ENCODE assay signal across 13 cellular contexts in the genomic region with DNA sequence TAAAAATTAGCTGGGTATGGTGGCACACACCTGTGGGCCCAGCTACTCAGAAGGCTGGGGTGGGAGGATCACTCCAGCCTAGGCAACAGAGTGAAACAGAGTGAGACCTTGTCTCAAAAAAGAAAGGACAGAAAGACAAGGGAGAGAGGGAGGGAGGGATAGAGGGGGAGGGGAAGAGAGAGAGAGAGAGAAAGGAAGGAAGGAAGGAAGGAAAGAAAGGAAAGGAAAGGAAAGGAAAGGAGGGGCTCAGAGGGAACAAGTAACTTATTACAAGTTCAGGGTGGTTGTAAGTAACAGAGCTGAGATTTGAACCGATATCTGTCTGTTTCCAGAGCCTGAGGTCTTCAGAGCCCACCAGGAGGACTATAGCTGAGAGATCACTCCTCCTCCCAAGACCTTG. TPM values are rescaled to one million over a fixed set of nuclear protein-coding genes. Genes with fewer than 3 reads are reported as not detected.
A peak's percentile ranks its signal among the peaks of the same experiment; 100 is the strongest.
DNase-seq lines count a peak whose midpoint lies in the region; ATAC-seq and TF ChIP-seq lines count a peak whose summit lies in the region.
"Had no signal": no experiment of that assay in that cellular context is flagged by ENCODE, and none has a peak within 500 bp of the region (broad histone marks: within the 10 kb centered on the region; RNA-seq: fewer than 3 reads in every experiment).

No MANE protein-coding gene starts in this region.

- H3K4me1 ChIP-seq in tibial artery: peaks cover 0 to 54% (median 43%) of the 10 kb centered on the region in 4 donors

- no peak for TF ChIP-seq CTCF in brain microvascular endothelial cell (IDR thresholded peaks at IDR 0.05; ENCODE audit: low read depth, low read length, missing control alignments)
- no peak for TF ChIP-seq CTCF in tibial artery (IDR thresholded peaks at IDR 0.05)

- H3K4me1 Mint-ChIP-seq in activated T-cell treated with anti-CD3 and anti-CD28 coated beads, Interleukin-2, amount 50 U/mL, for 24 hours (ENCODE audit: low read depth): peaks cover 15% of the 10 kb centered on the region
- H3K4me1 Mint-ChIP-seq in activated T-cell treated with anti-CD3 and anti-CD28 coated beads, Interleukin-2, amount 50 U/mL, for 72 hours (ENCODE audit: low read depth): peaks cover 21% of the 10 kb centered on the region

- peak overlapping the region; percentile 14 for H3K27ac Mint-ChIP-seq in activated T-cell treated with anti-CD3 and anti-CD28 coated beads, Interleukin-2, amount 50 U/mL, for 24 hours
- H3K27ac Mint-ChIP-seq in activated T-cell treated with anti-CD3 and anti-CD28 coated beads, Interleukin-2, amount 50 U/mL, for 72 hours: no peak overlapping the region
- H3K27ac Mint-ChIP-seq: activated naive CD8-positive, alpha-beta T cell treated with anti-CD3 and anti-CD28 coated beads, Interleukin-2, amount 10 ng/mL, durations not matched to agents 7 days and 5 days had no signal

- H3K9me3 Mint-ChIP-seq in activated T-cell treated with anti-CD3 and anti-CD28 coated beads, Interleukin-2, amount 50 U/mL, for 24 hours: no peaks in the 10 kb centered on the region
- H3K9me3 Mint-ChIP-seq in activated T-cell treated with anti-CD3 and anti-CD28 coated beads, Interleukin-2, amount 50 U/mL, for 72 hours: no peaks in the 10 kb centered on the region
- H3K9me3 Mint-ChIP-seq: activated naive CD8-positive, alpha-beta T cell treated with anti-CD3 and anti-CD28 coated beads, Interleukin-2, amount 10 ng/mL, durations not matched to agents 7 days and 5 days had no signal

- H3K36me3 ChIP-seq in brain microvascular endothelial cell (replicated peaks) (peaks cover 21% of the 10 kb centered on the region), tibial artery (peaks cover 35 to 54% (median 47%) of the 10 kb centered on the region in 3 donors), H7 (replicated peaks; ENCODE audit: control insufficient read depth, insufficient read depth, low read length) (peaks cover 14% of the 10 kb centered on the region)

- H3K4me3 ChIP-seq in brain microvascular endothelial cell (ENCODE audit: low read depth, low read length): peak overlapping the region; percentile 39
- no peak overlapping the region for H3K4me3 ChIP-seq in tibial artery
- H3K4me3 ChIP-seq in H7 (ENCODE audit: insufficient read depth, low read depth, low read length): no peak overlapping the region
- H3K4me3 ChIP-seq: esophagus squamous epithelium had no signal

- H3K27me3 ChIP-seq in brain microvascular endothelial cell (replicated peaks) (no peaks in the 10 kb centered on the region), tibial artery (no peaks in the 10 kb centered on the region), H7 (ENCODE audit: control insufficient read depth, insufficient read depth, low read length) (no peaks in the 10 kb centered on the region)
- H3K27me3 ChIP-seq: esophagus squamous epithelium had no signal

- DNase-seq in activated T-cell treated with anti-CD3 and anti-CD28 coated beads, Interleukin-2, amount 50 U/mL, for 24 hours: no peak
- no peak for DNase-seq in activated T-cell treated with anti-CD3 and anti-CD28 coated beads, Interleukin-2, amount 50 U/mL, for 72 hours
- no peak for DNase-seq in brain microvascular endothelial cell
- peak; percentile 17 for DNase-seq in myocyte (ENCODE audit: low read depth)
- DNase-seq in tibial artery: no peak
- no peak for DNase-seq in H7
- no peak for DNase-seq in SW480 (ENCODE audit: low spot score)
- DNase-seq: activated naive CD8-positive, alpha-beta T cell treated with anti-CD3 and anti-CD28 coated beads, Interleukin-2, amount 10 ng/mL, durations not matched to agents 7 days and 5 days; esophagus squamous epithelium; KBM-7; NCI-H1417; stimulated activated naive CD4-positive, alpha-beta T cell had no signal

- in situ Hi-C loops in brain microvascular endothelial cell (cut with HindIII; ENCODE audit: low pct_ligation_motif_present, low sequenced_read_pairs): no loop called here

- no peaks in the 10 kb centered on the region for H3K9me3 ChIP-seq in tibial artery
- H3K9me3 ChIP-seq: esophagus squamous epithelium had no signal

- peaks cover 88% of the 10 kb centered on the region for H3K36me3 Mint-ChIP-seq in activated T-cell treated with anti-CD3 and anti-CD28 coated beads, Interleukin-2, amount 50 U/mL, for 24 hours (ENCODE audit: low read depth)
- H3K36me3 Mint-ChIP-seq in activated T-cell treated with anti-CD3 and anti-CD28 coated beads, Interleukin-2, amount 50 U/mL, for 72 hours (ENCODE audit: insufficient read depth in 2 of 2): peaks cover 0 to 16% of the 10 kb centered on the region in 2 donors

- H3K27ac ChIP-seq in brain microvascular endothelial cell: peak overlapping the region; percentile 72
- peak overlapping the region; percentile 88 to 92 for H3K27ac ChIP-seq in tibial artery

- intact Hi-C loops in tibial artery (cut with DNase I; ENCODE audit: low total_unique reads): no loop called here

- no peak overlapping the region for H3K4me3 Mint-ChIP-seq in activated T-cell treated with anti-CD3 and anti-CD28 coated beads, Interleukin-2, amount 50 U/mL, for 24 hours
- H3K4me3 Mint-ChIP-seq in activated T-cell treated with anti-CD3 and anti-CD28 coated beads, Interleukin-2, amount 50 U/mL, for 72 hours: no peak overlapping the region
- H3K4me3 Mint-ChIP-seq: activated naive CD8-positive, alpha-beta T cell treated with anti-CD3 and anti-CD28 coated beads, Interleukin-2, amount 10 ng/mL, durations not matched to agents 7 days and 5 days had no signal

- ATAC-seq in activated T-cell treated with anti-CD3 and anti-CD28 coated beads, Interleukin-2, amount 50 U/mL, for 72 hours (replicated peaks in 1 of 2): no peak
- ATAC-seq in HG02588 (IDR thresholded peaks at IDR 0.05; ENCODE audit: unreplicated experiment): no peak

- no peaks in the 10 kb centered on the region for H3K27me3 Mint-ChIP-seq in activated T-cell treated with anti-CD3 and anti-CD28 coated beads, Interleukin-2, amount 50 U/mL, for 24 hours
- no peaks in the 10 kb centered on the region for H3K27me3 Mint-ChIP-seq in activated T-cell treated with anti-CD3 and anti-CD28 coated beads, Interleukin-2, amount 50 U/mL, for 72 hours (ENCODE audit: low read depth)
- H3K27me3 Mint-ChIP-seq: activated naive CD8-positive, alpha-beta T cell treated with anti-CD3 and anti-CD28 coated beads, Interleukin-2, amount 10 ng/mL, durations not matched to agents 7 days and 5 days had no signal

RNA-seq across cellular contexts. Expression of gene IFFO1, which starts 8.3 kb away (rescaled TPM):
- total RNA-seq in activated T-cell treated with anti-CD3 and anti-CD28 coated beads, Interleukin-2, amount 50 U/mL, for 72 hours: 10 to 100 TPM; 14.2 to 17.0 TPM
- 221 and 252 TPM in 2 replicates for total RNA-seq in myocyte
- polyA plus RNA-seq in myocyte (2012): 84.5 TPM
- 15.1 and 18.2 TPM in 2 replicates for total RNA-seq in H7 (2014; rRNA removed; shearing (Covaris generic))

RNA-seq across cellular contexts. Expression of gene GAPDH, which starts 13.2 kb away (rescaled TPM):
- total RNA-seq in activated T-cell treated with anti-CD3 and anti-CD28 coated beads, Interleukin-2, amount 50 U/mL, for 72 hours: 1,000 to 10,000 TPM; 4,101 to 4,234 TPM
- 5,449 and 7,261 TPM in 2 replicates for total RNA-seq in myocyte
- polyA plus RNA-seq in myocyte (2012): 8,217 TPM
- 6,920 and 8,270 TPM in 2 replicates for total RNA-seq in H7 (2014; rRNA removed; shearing (Covaris generic))

RNA-seq across cellular contexts. Expression of gene NOP2, which starts 20.5 kb away (rescaled TPM):
- total RNA-seq in activated T-cell treated with anti-CD3 and anti-CD28 coated beads, Interleukin-2, amount 50 U/mL, for 72 hours: 10 to 100 TPM; 76.9 to 89.8 TPM
- 53.3 and 81.3 TPM in 2 replicates for total RNA-seq in myocyte
- 33.9 TPM for polyA plus RNA-seq in myocyte (2012)
- 64.2 and 68.8 TPM in 2 replicates for total RNA-seq in H7 (2014; rRNA removed; shearing (Covaris generic))

RNA-seq across cellular contexts. Expression of gene NCAPD2, which starts 53.7 kb away (rescaled TPM):
- 100 to 1,000 TPM; 156 to 168 TPM for total RNA-seq in activated T-cell treated with anti-CD3 and anti-CD28 coated beads, Interleukin-2, amount 50 U/mL, for 72 hours
- total RNA-seq in myocyte: 15.5 and 40.4 TPM in 2 replicates
- 17.4 TPM for polyA plus RNA-seq in myocyte (2012)
- total RNA-seq in H7 (2014; rRNA removed; shearing (Covaris generic)): 104 and 113 TPM in 2 replicates

RNA-seq across cellular contexts. Expression of gene MRPL51, which starts 54.5 kb away (rescaled TPM):
- total RNA-seq in activated T-cell treated with anti-CD3 and anti-CD28 coated beads, Interleukin-2, amount 50 U/mL, for 72 hours: 100 to 1,000 TPM; 170 to 179 TPM
- 66.5 and 92.2 TPM in 2 replicates for total RNA-seq in myocyte
- polyA plus RNA-seq in myocyte (2012): 178 TPM
- 137 and 145 TPM in 2 replicates for total RNA-seq in H7 (2014; rRNA removed; shearing (Covaris generic))

Comparison
In these comparisons a context has a peak if more than half of its experiments do, and no peak if none do; other contexts are left out.
1. RNA of gene IFFO1, which starts 8.3 kb away (total RNA-seq): 221 to 252 TPM in myocyte; 14.2 to 17.0 TPM in activated T-cell treated with anti-CD3 and anti-CD28 coated beads, Interleukin-2, amount 50 U/mL, for 72 hours and 15.1 to 18.2 TPM in H7; every median in the first group is over 10 times any median in the second.